8 cellular contexts compared by ENCODE assay signal in genomic region chr1:245156736-245157505, GRCh38. TPM values are rescaled to one million over a fixed set of nuclear protein-coding genes. Genes with fewer than 3 reads are reported as not detected.
DNase-seq lines count a peak whose midpoint lies in the region; ATAC-seq lines count a peak whose summit lies in the region.

No MANE protein-coding gene starts in this region.

- ATAC-seq in stimulated activated memory B cell treated with anti-CD40 and anti-IgM and Interleukin-4, amounts not matched to agents 10 μg/mL and 1 μg/mL and 100 μg/mL, for 72 hours: no peak
- ATAC-seq in left lobe of liver: no peak

- H3K4me3 Mint-ChIP-seq in activated T-helper 2 cell treated with anti-CD3 and anti-CD28 coated beads, Interferon-gamma antibody, Interleukin-2, Interleukin-4, amounts not matched to agents 10 μg/mL and 5 μg/mL and 100 μg/mL, durations not matched to agents 14 hours and 24 hours and 36 hours (ENCODE audit: low read depth): peak overlapping the region; percentile 69
- peak overlapping the region; percentile 81 for H3K4me3 Mint-ChIP-seq in stimulated activated memory B cell treated with anti-CD40 and anti-IgM and Interleukin-4, amounts not matched to agents 10 μg/mL and 1 μg/mL and 100 μg/mL, for 72 hours

- H3K36me3 Mint-ChIP-seq in activated T-helper 2 cell treated with anti-CD3 and anti-CD28 coated beads, Interferon-gamma antibody, Interleukin-2, Interleukin-4, amounts not matched to agents 10 μg/mL and 5 μg/mL and 100 μg/mL, durations not matched to agents 14 hours and 24 hours and 36 hours (ENCODE audit: low read depth): no peaks in the 10 kb centered on the region
- no peaks in the 10 kb centered on the region for H3K36me3 Mint-ChIP-seq in stimulated activated memory B cell treated with anti-CD40 and anti-IgM and Interleukin-4, amounts not matched to agents 10 μg/mL and 1 μg/mL and 100 μg/mL, for 72 hours

- peaks cover 55% of the 10 kb centered on the region for H3K27me3 Mint-ChIP-seq in activated T-helper 2 cell treated with anti-CD3 and anti-CD28 coated beads, Interferon-gamma antibody, Interleukin-2, Interleukin-4, amounts not matched to agents 10 μg/mL and 5 μg/mL and 100 μg/mL, durations not matched to agents 14 hours and 24 hours and 36 hours (ENCODE audit: low read depth)
- peaks cover 50% of the 10 kb centered on the region for H3K27me3 Mint-ChIP-seq in stimulated activated memory B cell treated with anti-CD40 and anti-IgM and Interleukin-4, amounts not matched to agents 10 μg/mL and 1 μg/mL and 100 μg/mL, for 72 hours

- DNase-seq in NCI-H2107 treated with DMSO at 0.1 percent for 48 hours (lab: John Stamatoyannopoulos, UW; ENCODE audit: unreplicated experiment) (peak; percentile 67), NCI-H2107 (lab: John Stamatoyannopoulos, UW) (no peak), LoVo (ENCODE audit: low spot score) (peak; percentile 57), iPS-NIHi7 (ENCODE audit: extremely low spot score) (peak; percentile 54), NCI-H187 treated with DMSO at 0.1 percent for 48 hours (lab: John Stamatoyannopoulos, UW) (no peak), left lobe of liver (ENCODE audit: low spot score) (no peak)
- DNase-seq in activated T-helper 2 cell treated with anti-CD3 and anti-CD28 coated beads, Interferon-gamma antibody, Interleukin-2, Interleukin-4, amounts not matched to agents 10 μg/mL and 5 μg/mL and 100 μg/mL, durations not matched to agents 14 hours and 24 hours and 36 hours (ENCODE audit: low spot score): no peak

- no peak overlapping the region for H3K27ac Mint-ChIP-seq in activated T-helper 2 cell treated with anti-CD3 and anti-CD28 coated beads, Interferon-gamma antibody, Interleukin-2, Interleukin-4, amounts not matched to agents 10 μg/mL and 5 μg/mL and 100 μg/mL, durations not matched to agents 14 hours and 24 hours and 36 hours
- H3K27ac Mint-ChIP-seq in stimulated activated memory B cell treated with anti-CD40 and anti-IgM and Interleukin-4, amounts not matched to agents 10 μg/mL and 1 μg/mL and 100 μg/mL, for 72 hours: no peak overlapping the region

- no peaks in the 10 kb centered on the region for H3K9me3 Mint-ChIP-seq in activated T-helper 2 cell treated with anti-CD3 and anti-CD28 coated beads, Interferon-gamma antibody, Interleukin-2, Interleukin-4, amounts not matched to agents 10 μg/mL and 5 μg/mL and 100 μg/mL, durations not matched to agents 14 hours and 24 hours and 36 hours
- H3K9me3 Mint-ChIP-seq in stimulated activated memory B cell treated with anti-CD40 and anti-IgM and Interleukin-4, amounts not matched to agents 10 μg/mL and 1 μg/mL and 100 μg/mL, for 72 hours: peaks cover 8% of the 10 kb centered on the region

- intact Hi-C loops in activated T-helper 2 cell treated with anti-CD3 and anti-CD28 coated beads, Interferon-gamma antibody, Interleukin-2, Interleukin-4, amounts not matched to agents 10 μg/mL and 5 μg/mL and 100 μg/mL, durations not matched to agents 14 hours and 24 hours and 36 hours (cut with micrococcal nuclease): loop anchor here (10.0 kb wide), 2 partner anchors 302 to 1548 kb away; no protein-coding TSS in a partner anchor

- peaks cover 17% of the 10 kb centered on the region for H3K4me1 Mint-ChIP-seq in activated T-helper 2 cell treated with anti-CD3 and anti-CD28 coated beads, Interferon-gamma antibody, Interleukin-2, Interleukin-4, amounts not matched to agents 10 μg/mL and 5 μg/mL and 100 μg/mL, durations not matched to agents 14 hours and 24 hours and 36 hours (ENCODE audit: low read depth)
- peaks cover 35% of the 10 kb centered on the region for H3K4me1 Mint-ChIP-seq in stimulated activated memory B cell treated with anti-CD40 and anti-IgM and Interleukin-4, amounts not matched to agents 10 μg/mL and 1 μg/mL and 100 μg/mL, for 72 hours

RNA-seq across cellular contexts. Expression of gene KIF26B, which starts 2.1 kb away (rescaled TPM):
- 0.28 and 0.37 TPM in 2 replicates for total RNA-seq in activated T-helper 2 cell treated with anti-CD3 and anti-CD28 coated beads, Interferon-gamma antibody, Interleukin-2, Interleukin-4, amounts not matched to agents 10 μg/mL and 5 μg/mL and 100 μg/mL, durations not matched to agents 14 hours and 24 hours and 36 hours
- total RNA-seq in left lobe of liver: 0.35 TPM

Comparison
In these comparisons a context has a peak if more than half of its experiments do, and no peak if none do; other contexts are left out.
1. DNase-seq: peak in NCI-H2107 treated with DMSO at 0.1 percent for 48 hours (single experiment), LoVo (single experiment) and iPS-NIHi7 (single experiment); none in NCI-H2107 (single experiment), activated T-helper 2 cell treated with anti-CD3 and anti-CD28 coated beads, Interferon-gamma antibody, Interleukin-2, Interleukin-4, amounts not matched to agents 10 μg/mL and 5 μg/mL and 100 μg/mL, durations not matched to agents 14 hours and 24 hours and 36 hours (single experiment), NCI-H187 treated with DMSO at 0.1 percent for 48 hours (single experiment) and left lobe of liver (single experiment).